14 cellular contexts compared by ENCODE assay signal in the genomic region with DNA sequence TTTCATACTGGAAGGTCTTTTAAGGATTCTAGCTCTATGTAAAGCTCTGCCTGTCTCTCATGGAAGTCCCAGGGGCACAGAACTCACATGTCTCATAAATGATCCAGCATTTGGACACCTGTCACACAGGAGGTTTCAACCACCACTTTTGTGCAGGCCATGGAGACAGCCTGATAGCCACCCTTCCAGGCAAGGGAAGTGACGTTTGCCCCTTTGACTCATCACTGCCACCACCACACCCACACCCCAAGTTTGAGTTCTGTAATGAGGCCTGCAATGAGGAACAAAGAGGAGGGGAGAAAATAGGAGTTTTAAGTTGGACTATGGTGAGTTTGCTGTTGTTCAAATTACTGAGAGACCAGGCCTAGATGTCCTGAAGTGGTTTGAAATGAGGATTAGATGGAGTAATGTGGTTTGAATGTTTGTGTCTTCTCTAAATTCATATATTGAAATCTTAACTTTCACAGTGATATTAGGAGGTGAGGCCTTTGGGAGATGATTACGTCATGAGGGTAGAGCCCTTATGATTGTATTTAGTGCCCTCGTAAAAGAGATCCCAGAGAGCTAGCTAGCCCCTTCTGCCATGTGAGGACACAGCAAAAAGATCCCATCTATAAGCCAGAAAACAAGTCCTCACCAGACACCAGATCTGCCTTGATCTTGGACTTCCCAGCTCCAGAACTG.
DNase-seq lines count a peak whose midpoint lies in the region; ATAC-seq and TF ChIP-seq lines count a peak whose summit lies in the region.
"Had no signal": no experiment of that assay in that cellular context is flagged by ENCODE, and none has a peak within 500 bp of the region (broad histone marks: within the 10 kb centered on the region; RNA-seq: fewer than 3 reads in every experiment).

No MANE protein-coding gene starts in this region.

- TF ChIP-seq CTCF in GM06990 (IDR thresholded peaks at IDR 0.05; ENCODE audit: insufficient read depth, low read length, poor library complexity, severe bottlenecking) (no peak), lower lobe of right lung (IDR thresholded peaks at IDR 0.05) (no peak)

- intact Hi-C loops in lower lobe of right lung (cut with DNase I) = no loop called here

- DNase-seq in GM06990 (ENCODE audit: extremely low read depth, insufficient read length) (peak; percentile 13), DMS53 (lab: John Stamatoyannopoulos, UW) (no peak), NCI-H128 (lab: John Stamatoyannopoulos, UW; ENCODE audit: unreplicated experiment) (no peak), lower lobe of right lung (no peak), islet precursor cell (no peak)
- DNase-seq: activated T-cell treated with anti-CD3 and anti-CD28 coated beads, Interleukin-2, amount 50 U/mL, for 4 hours; EL; foreskin keratinocyte; midbrain; stimulated activated CD4-positive, alpha-beta T cell treated with anti-CD3 and anti-CD28 coated beads, Interleukin-4, amount 100 ng/mL, for 24 hours had no signal

- H3K4me3 ChIP-seq in GM06990 (replicated peaks; ENCODE audit: low read depth, low read length) (no peak overlapping the region), lower lobe of right lung (no peak overlapping the region)

- ATAC-seq in GM19023 (IDR thresholded peaks at IDR 0.05; ENCODE audit: unreplicated experiment) = peak; percentile 81
- ATAC-seq in HG02610 (IDR thresholded peaks at IDR 0.05; ENCODE audit: unreplicated experiment) = peak; percentile 70
- ATAC-seq in HG03280 (IDR thresholded peaks at IDR 0.05; ENCODE audit: unreplicated experiment) = peak; percentile 52
- no peak for ATAC-seq in lower lobe of right lung
- ATAC-seq: activated T-cell treated with anti-CD3 and anti-CD28 coated beads, Interleukin-2, amount 50 U/mL, for 4 hours; foreskin keratinocyte had no signal

- H3K9me3 ChIP-seq in lower lobe of right lung = no peaks in the 10 kb centered on the region

- no peak overlapping the region for H3K27ac ChIP-seq in lower lobe of right lung
- H3K27ac ChIP-seq: foreskin keratinocyte, VCaP had no signal

- H3K27me3 ChIP-seq in GM06990 (replicated peaks; ENCODE audit: control insufficient read depth, insufficient read depth, low read length) (no peaks in the 10 kb centered on the region), lower lobe of right lung (ENCODE audit: low read depth) (no peaks in the 10 kb centered on the region)
- H3K27me3 ChIP-seq: foreskin keratinocyte had no signal

- H3K36me3 ChIP-seq in GM06990 (ENCODE audit: control insufficient read depth, insufficient read depth, low read length) = no peaks in the 10 kb centered on the region
- H3K36me3 ChIP-seq in lower lobe of right lung = no peaks in the 10 kb centered on the region

- no peaks in the 10 kb centered on the region for H3K4me1 ChIP-seq in lower lobe of right lung
- H3K4me1 ChIP-seq: foreskin keratinocyte had no signal

Comparison
In these comparisons a context has a peak if more than half of its experiments do, and no peak if none do; other contexts are left out.
1. ATAC-seq: peak in GM19023 (single experiment), HG02610 (single experiment) and HG03280 (single experiment); none in lower lobe of right lung (0 of 2).